In the genomic region with DNA sequence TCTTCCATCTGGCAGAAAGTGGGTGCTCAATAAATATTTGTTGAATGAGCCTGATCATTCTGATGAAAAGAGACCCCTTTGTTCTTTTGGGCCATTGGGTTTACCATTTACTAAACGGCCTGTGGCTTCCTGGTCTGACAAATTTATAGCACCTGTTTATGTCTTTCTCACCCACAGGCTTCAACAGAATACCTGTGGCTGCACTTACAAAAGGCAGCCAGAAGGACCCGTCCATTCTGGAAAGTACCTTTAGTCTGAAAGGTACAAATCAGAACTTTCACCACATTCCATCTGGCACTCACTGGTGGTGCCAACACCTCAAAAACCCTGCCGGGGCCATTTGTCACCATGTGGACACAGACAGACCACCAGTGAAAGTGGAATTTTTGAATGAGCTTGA, we compare ENCODE assay signal across 2 cellular contexts.
TF ChIP-seq lines count a peak whose summit lies in the region.

No MANE protein-coding gene starts in this region.

TF ChIP-seq in A549, 52 proteins besides CTCF, POLR2A, EP300 and RAD21 (continued from another document):
- TF ChIP-seq SMC3 (IDR thresholded peaks at IDR 0.05) = no peak
- TF ChIP-seq, protein P1, sequence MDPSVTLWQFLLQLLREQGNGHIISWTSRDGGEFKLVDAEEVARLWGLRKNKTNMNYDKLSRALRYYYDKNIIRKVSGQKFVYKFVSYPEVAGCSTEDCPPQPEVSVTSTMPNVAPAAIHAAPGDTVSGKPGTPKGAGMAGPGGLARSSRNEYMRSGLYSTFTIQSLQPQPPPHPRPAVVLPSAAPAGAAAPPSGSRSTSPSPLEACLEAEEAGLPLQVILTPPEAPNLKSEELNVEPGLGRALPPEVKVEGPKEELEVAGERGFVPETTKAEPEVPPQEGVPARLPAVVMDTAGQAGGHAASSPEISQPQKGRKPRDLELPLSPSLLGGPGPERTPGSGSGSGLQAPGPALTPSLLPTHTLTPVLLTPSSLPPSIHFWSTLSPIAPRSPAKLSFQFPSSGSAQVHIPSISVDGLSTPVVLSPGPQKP (IDR thresholded peaks at IDR 0.05; ENCODE audit: low read depth, low read length) = no peak
- no peak for TF ChIP-seq CBX2 (IDR thresholded peaks at IDR 0.05; ENCODE audit: borderline replicate concordance, low read depth)
- TF ChIP-seq ZC3H11A (IDR thresholded peaks at IDR 0.05) = no peak
- TF ChIP-seq FOSB (CRISPR knock-in tag; IDR thresholded peaks at IDR 0.05) = no peak
- TF ChIP-seq KDM5A (IDR thresholded peaks at IDR 0.05) = no peak
- no peak for TF ChIP-seq CBX8 (IDR thresholded peaks at IDR 0.05)
- no peak for TF ChIP-seq CHD4 (IDR thresholded peaks at IDR 0.05; ENCODE audit: borderline replicate concordance)
- TF ChIP-seq, protein P2, sequence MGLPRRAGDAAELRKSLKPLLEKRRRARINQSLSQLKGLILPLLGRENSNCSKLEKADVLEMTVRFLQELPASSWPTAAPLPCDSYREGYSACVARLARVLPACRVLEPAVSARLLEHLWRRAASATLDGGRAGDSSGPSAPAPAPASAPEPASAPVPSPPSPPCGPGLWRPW (IDR thresholded peaks at IDR 0.05) = no peak

TF ChIP-seq in GM12878, 131 proteins besides CTCF, POLR2A, EP300 and RAD21 (continued from another document):
- TF ChIP-seq, protein P3, sequence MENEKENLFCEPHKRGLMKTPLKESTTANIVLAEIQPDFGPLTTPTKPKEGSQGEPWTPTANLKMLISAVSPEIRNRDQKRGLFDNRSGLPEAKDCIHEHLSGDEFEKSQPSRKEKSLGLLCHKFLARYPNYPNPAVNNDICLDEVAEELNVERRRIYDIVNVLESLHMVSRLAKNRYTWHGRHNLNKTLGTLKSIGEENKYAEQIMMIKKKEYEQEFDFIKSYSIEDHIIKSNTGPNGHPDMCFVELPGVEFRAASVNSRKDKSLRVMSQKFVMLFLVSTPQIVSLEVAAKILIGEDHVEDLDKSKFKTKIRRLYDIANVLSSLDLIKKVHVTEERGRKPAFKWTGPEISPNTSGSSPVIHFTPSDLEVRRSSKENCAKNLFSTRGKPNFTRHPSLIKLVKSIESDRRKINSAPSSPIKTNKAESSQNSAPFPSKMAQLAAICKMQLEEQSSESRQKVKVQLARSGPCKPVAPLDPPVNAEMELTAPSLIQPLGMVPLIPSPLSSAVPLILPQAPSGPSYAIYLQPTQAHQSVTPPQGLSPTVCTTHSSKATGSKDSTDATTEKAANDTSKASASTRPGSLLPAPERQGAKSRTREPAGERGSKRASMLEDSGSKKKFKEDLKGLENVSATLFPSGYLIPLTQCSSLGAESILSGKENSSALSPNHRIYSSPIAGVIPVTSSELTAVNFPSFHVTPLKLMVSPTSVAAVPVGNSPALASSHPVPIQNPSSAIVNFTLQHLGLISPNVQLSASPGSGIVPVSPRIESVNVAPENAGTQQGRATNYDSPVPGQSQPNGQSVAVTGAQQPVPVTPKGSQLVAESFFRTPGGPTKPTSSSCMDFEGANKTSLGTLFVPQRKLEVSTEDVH (IDR thresholded peaks at IDR 0.05; ENCODE audit: low read depth, partially characterized antibody) = no peak
- TF ChIP-seq EED (IDR thresholded peaks at IDR 0.05; ENCODE audit: low read depth) = no peak
TF ChIP-seq in GM12878: peak in this region for 0.
